In the genomic region with DNA sequence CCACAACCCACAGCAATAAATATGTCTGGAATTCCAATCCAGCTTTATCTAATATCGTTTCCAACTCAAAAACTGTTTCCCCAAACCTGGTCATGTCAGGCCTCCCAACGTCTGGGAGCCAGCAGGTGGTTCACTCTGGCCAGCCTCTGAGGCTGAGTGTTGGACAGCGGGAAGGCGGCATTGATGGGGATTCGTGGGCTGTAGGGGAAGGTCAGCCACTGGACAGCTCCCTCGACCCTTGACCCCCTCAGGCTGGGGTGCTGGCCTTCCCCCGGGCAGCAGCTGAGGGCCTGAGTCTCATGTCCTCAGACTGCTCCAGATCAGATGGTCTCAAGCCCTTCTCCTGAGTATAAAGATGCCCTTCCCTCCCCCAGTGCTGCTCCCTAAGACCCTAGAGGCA, we compare ENCODE assay signal across 1 cellular context.
TF ChIP-seq lines count a peak whose summit lies in the region.

No MANE protein-coding gene starts in this region.

TF ChIP-seq in H1, 55 proteins besides CTCF, POLR2A, EP300 and RAD21:
- TF ChIP-seq YY1 (IDR thresholded peaks at IDR 0.05; ENCODE audit: low read depth, low read length) = no peak
- TF ChIP-seq E2F6 (IDR thresholded peaks at IDR 0.05) = 0 out of 2 replicates have a peak, but pooled peaks have one; percentile 56
